In genomic region chr16:11677959-11678881, GRCh38 we compare ENCODE assay signal across 9 cellular contexts. TPM values are rescaled to one million over a fixed set of nuclear protein-coding genes. Genes with fewer than 3 reads are reported as not detected.
DNase-seq lines count a peak whose midpoint lies in the region; ATAC-seq and TF ChIP-seq lines count a peak whose summit lies in the region.
"Had no signal": no experiment of that assay in that cellular context is flagged by ENCODE, and none has a peak within 500 bp of the region (broad histone marks: within the 10 kb centered on the region; RNA-seq: fewer than 3 reads in every experiment).

No MANE protein-coding gene starts in this region.

- DNase-seq in CD8-positive, alpha-beta memory T cell = peak in 1 of 5 donors; percentile 17
- DNase-seq in SHP77 treated with DMSO at 0.1 percent for 48 hours (lab: John Stamatoyannopoulos, UW) (no peak), AG20443 (ENCODE audit: low spot score) (no peak), ecto neural progenitor cell (ENCODE audit: low spot score) (no peak)
- DNase-seq: SW 1271 had no signal

- CTCF ChIA-PET in CD8-positive, alpha-beta memory T cell (lab: Charles Lee) = interaction anchor here (1.6 kb wide), 1 partner anchor 270 kb away, joined by 6 read pairs; no protein-coding TSS in a partner anchor

- H3K9ac ChIP-seq in parathyroid adenoma = no peak overlapping the region

- H3K36me3 ChIP-seq in CD8-positive, alpha-beta memory T cell (ENCODE audit: insufficient read depth, low read length) = peaks cover 33% of the 10 kb centered on the region
- no peaks in the 10 kb centered on the region for H3K36me3 ChIP-seq in parathyroid adenoma (ENCODE audit: control insufficient read depth, insufficient read depth, low read length)

- H3K27me3 Mint-ChIP-seq in CD8-positive, alpha-beta memory T cell = no peaks in the 10 kb centered on the region

- H3K27me3 ChIP-seq in CD8-positive, alpha-beta memory T cell (ENCODE audit: insufficient read depth, low read length, poor library complexity, severe bottlenecking) = no peaks in the 10 kb centered on the region
- H3K27me3 ChIP-seq in parathyroid adenoma (ENCODE audit: control insufficient read depth, insufficient read depth, low read length) = no peaks in the 10 kb centered on the region

- peak overlapping the region in 3 of 7 donors; percentile 9 to 61 (median 12) for H3K4me3 Mint-ChIP-seq in CD8-positive, alpha-beta memory T cell

- ATAC-seq in HG02759 (IDR thresholded peaks at IDR 0.05; ENCODE audit: unreplicated experiment) (peak; percentile 31), HG03442 (IDR thresholded peaks at IDR 0.05; ENCODE audit: unreplicated experiment) (no peak)

- peaks cover 5% of the 10 kb centered on the region for H3K79me2 ChIP-seq in parathyroid adenoma

- H3K9me3 ChIP-seq in CD8-positive, alpha-beta memory T cell (ENCODE audit: low read length) = no peaks in the 10 kb centered on the region
- H3K9me3 ChIP-seq in parathyroid adenoma (ENCODE audit: control insufficient read depth, low read length) = no peaks in the 10 kb centered on the region

- peak overlapping the region; percentile 26 for H3K4me2 ChIP-seq in parathyroid adenoma (ENCODE audit: low read length)

- no peak overlapping the region for H3K4me3 ChIP-seq in CD8-positive, alpha-beta memory T cell (ENCODE audit: low read length)
- H3K4me3 ChIP-seq in parathyroid adenoma (ENCODE audit: low read depth, low read length) = no peak overlapping the region

- H3K27ac ChIP-seq in CD8-positive, alpha-beta memory T cell (ENCODE audit: low read depth, low read length) = no peak overlapping the region
- H3K27ac ChIP-seq in cingulate gyrus (ENCODE audit: low read depth, low read length) (peak overlapping the region; percentile 25), parathyroid adenoma (no peak overlapping the region)

- POLR2A ChIA-PET in CD8-positive, alpha-beta memory T cell (lab: Charles Lee) = no interaction called here

- H3K4me1 Mint-ChIP-seq in CD8-positive, alpha-beta memory T cell = peaks cover 32 to 84% (median 36%) of the 10 kb centered on the region in 3 donors

- no peak for TF ChIP-seq CTCF in parathyroid adenoma (IDR thresholded peaks at IDR 0.05)

- H3K9me3 Mint-ChIP-seq in CD8-positive, alpha-beta memory T cell = no peaks in the 10 kb centered on the region

- H3K27ac Mint-ChIP-seq in CD8-positive, alpha-beta memory T cell = peak overlapping the region in 6 of 8 donors; percentile 26 to 85 (median 59)

- peaks cover 29% of the 10 kb centered on the region for H3K4me1 ChIP-seq in CD8-positive, alpha-beta memory T cell (ENCODE audit: insufficient read depth, low read length)
- H3K4me1 ChIP-seq in parathyroid adenoma = no peaks in the 10 kb centered on the region

- peaks cover 8 to 76% (median 26%) of the 10 kb centered on the region in 3 donors for H3K36me3 Mint-ChIP-seq in CD8-positive, alpha-beta memory T cell

- H2AFZ ChIP-seq in parathyroid adenoma = no peak overlapping the region

RNA-seq across cellular contexts. Expression of gene SNN, which starts 10.0 kb away (rescaled TPM):
- 1 to 10 TPM; 5.8 to 6.0 TPM for total RNA-seq in CD8-positive, alpha-beta memory T cell
- 10.6 TPM for polyA plus RNA-seq in CD8-positive, alpha-beta memory T cell
